31 cellular contexts compared by ENCODE assay signal in genomic region chr5:96588551-96588950, GRCh38.
"Had no signal": no experiment of that assay in that cellular context is flagged by ENCODE, and none has a peak within 500 bp of the region (broad histone marks: within the 10 kb centered on the region; RNA-seq: fewer than 3 reads in every experiment).

No MANE protein-coding gene starts in this region.

- H3K36me3 ChIP-seq: adrenal gland, brain microvascular endothelial cell, breast epithelium, WERI-Rb-1 had no signal

- FAIRE-seq: astrocyte, TTC549 had no signal

- H3K27me3 ChIP-seq: adrenal gland, body of pancreas, brain microvascular endothelial cell, breast epithelium had no signal

- H3K4me3 ChIP-seq: adrenal gland, body of pancreas, breast epithelium had no signal

- H3K4me1 ChIP-seq: body of pancreas, breast epithelium had no signal

- H3K9me3 ChIP-seq: adrenal gland, body of pancreas, breast epithelium had no signal

- DNase-seq: activated CD4-positive, alpha-beta memory T cell treated with anti-CD3 and anti-CD28 coated beads, Interleukin-2, amount 10 ng/mL, durations not matched to agents 7 days and 5 days; activated CD4-positive, alpha-beta T cell treated with anti-CD3 and anti-CD28 coated beads for 1 hour; activated CD4-positive, alpha-beta T cell treated with anti-CD3 and anti-CD28 coated beads for 36 hours; activated CD4-positive, alpha-beta T cell treated with anti-CD3 and anti-CD28 coated beads for 48 hours; activated CD4-positive, alpha-beta T cell treated with anti-CD3 and anti-CD28 coated beads, Interleukin-2, amount 10 ng/mL, durations not matched to agents 7 days and 5 days; activated CD4-positive, alpha-beta T cell treated with anti-CD3 and anti-CD28 coated beads, Interleukin-2, amount 50 U/mL, for 48 hours; activated CD4-positive, CD25-positive, alpha-beta regulatory T cell; activated CD8-positive, alpha-beta memory T cell treated with anti-CD3 and anti-CD28 coated beads for 24 hours; activated CD8-positive, alpha-beta memory T cell treated with anti-CD3 and anti-CD28 coated beads, Interleukin-2, amount 10 ng/mL, durations not matched to agents 7 days and 5 days; activated CD8-positive, alpha-beta memory T cell treated with anti-CD3 and anti-CD28 coated beads, Interleukin-2, amount 50 U/mL, for 48 hours; activated CD8-positive, alpha-beta T cell treated with anti-CD3 and anti-CD28 coated beads, Interleukin-2, amount 10 ng/mL, durations not matched to agents 7 days and 5 days; activated effector memory CD4-positive, alpha-beta T cell treated with Interleukin-2 at 50 U/mL for 16 hours; activated gamma-delta T cell; activated naive CD4-positive, alpha-beta T cell treated with anti-CD3 and anti-CD28 coated beads for 36 hours; activated naive CD4-positive, alpha-beta T cell treated with anti-CD3 and anti-CD28 coated beads, Interleukin-2, amount 50 U/mL, for 16 hours; activated naive CD8-positive, alpha-beta T cell treated with anti-CD3 and anti-CD28 coated beads for 36 hours; activated T-cell treated with anti-CD3 and anti-CD28 coated beads, Interleukin-2, amount 50 U/mL, for 24 hours; activated T-cell treated with anti-CD3 and anti-CD28 coated beads, Interleukin-2, amount 50 U/mL, for 48 hours; adrenal gland; amniotic stem cell; aorta; body of pancreas; brain microvascular endothelial cell; central memory CD4-positive, alpha-beta T cell; T-helper 1 cell; T-helper 2 cell; T-helper 9 cell; WERI-Rb-1 had no signal

- H3K27ac ChIP-seq: adrenal gland, body of pancreas, brain microvascular endothelial cell, breast epithelium, WERI-Rb-1 had no signal
